ENCODE assay signal across 35 cellular contexts in the genomic region with DNA sequence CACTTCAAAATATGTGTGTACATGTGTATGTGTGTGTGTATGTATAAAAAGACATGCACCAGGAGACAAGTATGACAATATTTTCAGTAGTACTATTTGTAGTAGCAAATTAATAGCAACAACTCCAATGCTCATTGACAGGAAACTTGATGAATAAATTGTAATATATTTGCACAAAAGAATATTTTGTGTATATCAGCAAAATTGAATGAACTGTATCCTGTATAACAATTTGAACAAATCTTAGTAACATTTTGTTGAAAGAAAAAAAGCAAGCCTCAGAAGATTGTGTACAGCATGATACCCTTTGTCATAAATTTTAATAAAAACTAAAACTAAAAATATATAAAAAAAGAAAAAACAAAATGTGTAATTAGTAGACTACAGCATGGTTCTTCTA.
"Had no signal": no experiment of that assay in that cellular context is flagged by ENCODE, and none has a peak within 500 bp of the region (broad histone marks: within the 10 kb centered on the region; RNA-seq: fewer than 3 reads in every experiment).

No MANE protein-coding gene starts in this region.

- H3K9me3 ChIP-seq: MG63 had no signal

- H3K27me3 ChIP-seq: MG63 had no signal

- H3K36me3 ChIP-seq: MG63 had no signal

- H3K4me3 ChIP-seq: MG63 had no signal

- DNase-seq: Karpas-422, Kasumi-1, MG63, MM.1S, MV-4-11, NCI-H1048, NCI-H1092, NCI-H1092 treated with DMSO at 0.1 percent for 48 hours, NCI-H1105, NCI-H1105 treated with DMSO at 0.1 percent for 48 hours, NCI-H1417, NCI-H1417 treated with DMSO at 0.1 percent for 48 hours, NCI-H1436, NCI-H1436 treated with DMSO at 0.1 percent for 48 hours, NCI-H146, NCI-H1694, NCI-H1694 treated with DMSO at 0.1 percent for 48 hours, NCI-H187, NCI-H187 treated with DMSO at 0.1 percent for 48 hours, NCI-H1930, NCI-H2029, NCI-H2029 treated with DMSO at 0.1 percent for 48 hours, NCI-H2081, NCI-H2081 treated with DMSO at 0.1 percent for 48 hours, NCI-H2107, NCI-H2171, NCI-H2171 treated with DMSO at 0.1 percent for 48 hours, NCI-H2227 treated with DMSO at 0.1 percent for 48 hours, NCI-H226, NCI-H345, NCI-H446, NCI-H446 treated with DMSO at 0.1 percent for 48 hours, NCI-H510A, NCI-H510A treated with DMSO at 0.1 percent for 48 hours, NCI-H524 had no signal
